In the genomic region with DNA sequence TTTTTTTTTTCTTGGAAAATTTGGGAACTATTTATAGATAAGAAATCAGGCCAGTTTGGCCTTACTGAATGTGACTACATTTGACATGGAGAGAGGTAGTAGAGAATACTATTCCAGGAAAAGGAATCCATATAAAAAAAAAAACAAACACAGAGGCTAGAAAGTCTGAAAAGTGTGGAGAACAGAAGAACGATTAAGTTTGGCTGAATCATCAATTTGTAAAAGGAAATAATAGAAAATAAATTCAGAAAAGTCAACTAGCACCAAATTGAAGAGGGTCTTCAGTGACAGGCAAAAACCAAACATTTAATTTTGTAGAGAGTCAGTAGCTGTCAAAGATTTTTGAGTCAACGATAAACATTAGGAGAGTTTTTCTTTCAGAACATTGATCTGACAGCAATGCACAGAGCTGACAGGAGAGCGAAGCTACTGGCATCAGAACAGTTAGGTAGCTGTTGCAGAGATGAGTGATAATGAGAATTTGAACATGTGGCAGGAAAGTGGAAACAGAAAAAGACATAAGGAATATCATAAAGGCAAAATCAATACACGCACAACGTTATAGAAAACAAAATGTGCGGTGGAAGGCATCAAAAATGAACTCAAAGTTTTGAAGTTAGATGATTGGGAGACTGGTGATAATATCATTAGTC, we compare ENCODE assay signal across 32 cellular contexts.
"Had no signal": no experiment of that assay in that cellular context is flagged by ENCODE, and none has a peak within 500 bp of the region (broad histone marks: within the 10 kb centered on the region; RNA-seq: fewer than 3 reads in every experiment).

No MANE protein-coding gene starts in this region.

- H3K27ac Mint-ChIP-seq: naive thymus-derived CD8-positive, alpha-beta T cell; natural killer cell treated with Interleukin-12 subunit alpha and Interleukin-12 subunit beta and Interleukin-15 and Interleukin-18, amount 100 ng/mL, for 72 hours; nephron progenitor cell; progenitor cell of endocrine pancreas; stimulated activated memory B cell treated with anti-CD40 and anti-IgM and Interleukin-4, amounts not matched to agents 10 μg/mL and 1 μg/mL and 100 μg/mL, for 72 hours; stimulated activated naive CD8-positive, alpha-beta T cell treated with anti-CD3 and anti-CD28 coated beads, Interleukin-15, amount 100 ng/mL, for 72 hours; type B pancreatic cell had no signal

- H3K36me3 Mint-ChIP-seq: naive thymus-derived CD8-positive, alpha-beta T cell; natural killer cell treated with Interleukin-12 subunit alpha and Interleukin-12 subunit beta and Interleukin-15 and Interleukin-18, amount 100 ng/mL, for 72 hours; stimulated activated memory B cell treated with anti-CD40 and anti-IgM and Interleukin-4, amounts not matched to agents 10 μg/mL and 1 μg/mL and 100 μg/mL, for 72 hours had no signal

- H3K27ac ChIP-seq: ovary, parathyroid adenoma, psoas muscle, skin epidermis, spleen, suprapubic skin, testis, tibial artery, transverse colon, upper lobe of right lung, uterus had no signal

- ATAC-seq: naive thymus-derived CD8-positive, alpha-beta T cell; natural killer cell treated with Interleukin-12 subunit alpha and Interleukin-12 subunit beta and Interleukin-15 and Interleukin-18, amount 100 ng/mL, for 72 hours; psoas muscle; right cardiac atrium; sciatic nerve; stimulated activated memory B cell treated with anti-CD40 and anti-IgM and Interleukin-4, amounts not matched to agents 10 μg/mL and 1 μg/mL and 100 μg/mL, for 72 hours; stimulated activated naive CD8-positive, alpha-beta T cell treated with anti-CD3 and anti-CD28 coated beads, Interleukin-15, amount 100 ng/mL, for 72 hours; stimulated activated naive CD8-positive, alpha-beta T cell treated with anti-CD3 and anti-CD28 coated beads, Interleukin-15, Interleukin-2, amounts not matched to agents 100 U/mL and 50 U/mL, for 24 hours; upper lobe of right lung had no signal

- H3K27me3 Mint-ChIP-seq: naive thymus-derived CD8-positive, alpha-beta T cell; natural killer cell treated with Interleukin-12 subunit alpha and Interleukin-12 subunit beta and Interleukin-15 and Interleukin-18, amount 100 ng/mL, for 72 hours; progenitor cell of endocrine pancreas; stimulated activated memory B cell treated with anti-CD40 and anti-IgM and Interleukin-4, amounts not matched to agents 10 μg/mL and 1 μg/mL and 100 μg/mL, for 72 hours; stimulated activated naive CD8-positive, alpha-beta T cell treated with anti-CD3 and anti-CD28 coated beads, Interleukin-15, amount 100 ng/mL, for 72 hours had no signal

- H3K9me3 ChIP-seq: ovary, psoas muscle, spleen, suprapubic skin, testis, tibial artery, transverse colon, upper lobe of right lung, uterus had no signal

- H3K4me3 Mint-ChIP-seq: naive thymus-derived CD8-positive, alpha-beta T cell; natural killer cell treated with Interleukin-12 subunit alpha and Interleukin-12 subunit beta and Interleukin-15 and Interleukin-18, amount 100 ng/mL, for 72 hours; nephron progenitor cell; neural crest cell; stimulated activated memory B cell treated with anti-CD40 and anti-IgM and Interleukin-4, amounts not matched to agents 10 μg/mL and 1 μg/mL and 100 μg/mL, for 72 hours; stimulated activated naive CD8-positive, alpha-beta T cell treated with anti-CD3 and anti-CD28 coated beads, Interleukin-15, amount 100 ng/mL, for 72 hours; type B pancreatic cell had no signal

- H3K9me3 Mint-ChIP-seq: nephron progenitor cell; neural crest cell; stimulated activated memory B cell treated with anti-CD40 and anti-IgM and Interleukin-4, amounts not matched to agents 10 μg/mL and 1 μg/mL and 100 μg/mL, for 72 hours; type B pancreatic cell had no signal

- H3K4me1 ChIP-seq: parathyroid adenoma, psoas muscle, spleen, suprapubic skin, testis, transverse colon, upper lobe of right lung, uterus had no signal

- H3K4me1 Mint-ChIP-seq: naive thymus-derived CD8-positive, alpha-beta T cell; stimulated activated memory B cell treated with anti-CD40 and anti-IgM and Interleukin-4, amounts not matched to agents 10 μg/mL and 1 μg/mL and 100 μg/mL, for 72 hours; stimulated activated naive CD8-positive, alpha-beta T cell treated with anti-CD3 and anti-CD28 coated beads, Interleukin-15, amount 100 ng/mL, for 72 hours had no signal

- DNase-seq: naive thymus-derived CD8-positive, alpha-beta T cell; nephron progenitor cell; occipital lobe; ovary; posterior cingulate gyrus; psoas muscle; right cardiac atrium; spleen; stimulated activated CD4-positive, alpha-beta T cell treated with anti-CD3 and anti-CD28 coated beads, Interleukin-12 subunit alpha, Interleukin-12 subunit beta, amount 100 ng/mL, for 4 hours; stimulated activated CD4-positive, alpha-beta T cell treated with anti-CD3 and anti-CD28 coated beads, Interleukin-1b, Interleukin-23, amount 100 ng/mL, for 48 hours; stimulated activated CD4-positive, alpha-beta T cell treated with anti-CD3 and anti-CD28 coated beads, Interleukin-4, amount 100 ng/mL, for 1 hour; stimulated activated CD4-positive, alpha-beta T cell treated with anti-CD3 and anti-CD28 coated beads, Interleukin-4, amount 100 ng/mL, for 4 hours; stimulated activated CD8-positive, alpha-beta memory T cell treated with anti-CD3 and anti-CD28 coated beads, Interleukin-4, amount 100 ng/mL, for 48 hours; stimulated activated naive CD4-positive, alpha-beta T cell; stimulated activated naive CD8-positive, alpha-beta T cell treated with anti-CD3 and anti-CD28 coated beads, Interleukin-15, amount 100 ng/mL, for 72 hours; stimulated activated naive CD8-positive, alpha-beta T cell treated with anti-CD3 and anti-CD28 coated beads, Interleukin-15, Interleukin-2, amounts not matched to agents 100 U/mL and 50 U/mL, for 24 hours; substantia nigra; testis; tibial artery; transverse colon; upper lobe of right lung; uterus had no signal

- H3K4me3 ChIP-seq: ovary, psoas muscle, skin epidermis, smooth muscle cell, spleen, suprapubic skin, testis, tibial artery, transverse colon, upper lobe of right lung, uterus had no signal

- H3K4me2 ChIP-seq: smooth muscle cell had no signal
